In genomic region chr13:64311112-64311511, GRCh38 we compare ENCODE assay signal across 9 cellular contexts.
"Had no signal": no experiment of that assay in that cellular context is flagged by ENCODE, and none has a peak within 500 bp of the region (broad histone marks: within the 10 kb centered on the region; RNA-seq: fewer than 3 reads in every experiment).

No MANE protein-coding gene starts in this region.

- H3K36me3 ChIP-seq: HAP-1 had no signal

- ATAC-seq: GM23338, HCT116 had no signal

- H3K9me3 ChIP-seq: HAP-1 had no signal

- H3K9ac ChIP-seq: GM23248 had no signal

- H3K4me3 ChIP-seq: GM23248, GM23338, HAP-1 had no signal

- DNase-seq: GM23248, GOT3, H7, H9, HCEC 1CT, HFFc6 had no signal

- H2AFZ ChIP-seq: GM23248, GM23338 had no signal

- H3K27ac ChIP-seq: GM23248 had no signal

- H3K4me2 ChIP-seq: GM23338 had no signal

- H3K4me1 ChIP-seq: HAP-1 had no signal
